8 cellular contexts compared by ENCODE assay signal in genomic region chr18:14178691-14179196, GRCh38. TPM values are rescaled to one million over a fixed set of nuclear protein-coding genes. Genes with fewer than 3 reads are reported as not detected.
DNase-seq lines count a peak whose midpoint lies in the region; ATAC-seq, FAIRE-seq and TF ChIP-seq lines count a peak whose summit lies in the region.
"Not testable (repeated sequence)": the region's sequence is repeated elsewhere in the genome, so short reads cannot be mapped to it uniquely, and the experiment has no call there.

No MANE protein-coding gene starts in this region.

- peak overlapping the region; percentile 93 for H3K4me3 Mint-ChIP-seq in natural killer cell
- peak overlapping the region; percentile 85 to 89 for H3K4me3 Mint-ChIP-seq in stimulated activated naive B cell treated with anti-CD40 and anti-IgM and Interleukin-4, amounts not matched to agents 10 μg/mL and 1 μg/mL and 100 μg/mL, for 72 hours

- peak overlapping the region; percentile 29 to 90 for H3K27ac Mint-ChIP-seq in natural killer cell
- H3K27ac Mint-ChIP-seq in stimulated activated naive B cell treated with anti-CD40 and anti-IgM and Interleukin-4, amounts not matched to agents 10 μg/mL and 1 μg/mL and 100 μg/mL, for 72 hours: peak overlapping the region; percentile 25

- peak; percentile 88 for ATAC-seq in GM21526 (IDR thresholded peaks at IDR 0.05; ENCODE audit: low FRiP score, unreplicated experiment)
- ATAC-seq in natural killer cell: peak; percentile 83 to 87 (median 85)
- ATAC-seq in stimulated activated naive B cell treated with anti-CD40 and anti-IgM and Interleukin-4, amounts not matched to agents 10 μg/mL and 1 μg/mL and 100 μg/mL, for 72 hours (replicated peaks): peak; percentile 90 to 92

- peaks cover 7 to 11% of the 10 kb centered on the region in 2 donors for H3K4me1 Mint-ChIP-seq in natural killer cell
- not testable (repeated sequence) for H3K4me1 Mint-ChIP-seq in stimulated activated naive B cell treated with anti-CD40 and anti-IgM and Interleukin-4, amounts not matched to agents 10 μg/mL and 1 μg/mL and 100 μg/mL, for 72 hours

- H3K36me3 Mint-ChIP-seq in natural killer cell; stimulated activated naive B cell treated with anti-CD40 and anti-IgM and Interleukin-4, amounts not matched to agents 10 μg/mL and 1 μg/mL and 100 μg/mL, for 72 hours: not testable (repeated sequence)

- H3K9me3 Mint-ChIP-seq in natural killer cell; stimulated activated naive B cell treated with anti-CD40 and anti-IgM and Interleukin-4, amounts not matched to agents 10 μg/mL and 1 μg/mL and 100 μg/mL, for 72 hours: not testable (repeated sequence)

- intact Hi-C loops in natural killer cell (cut with micrococcal nuclease): not testable (repeated sequence)

- DNase-seq in DMS79 treated with DMSO at 0.1 percent for 48 hours (lab: John Stamatoyannopoulos, UW) (peak; percentile 52), HTR-8/SVneo (ENCODE audit: insufficient read length, low spot score) (peak; percentile 60), RPMI7951 (ENCODE audit: low read depth) (peak; percentile 67), fibroblast of peridontal ligament (ENCODE audit: extremely low read depth) (peak; percentile 62), natural killer cell (peak; percentile 73)
- DNase-seq in activated T-helper 1 cell treated with anti-CD3 and anti-CD28 coated beads, Interleukin-2, amount 50 U/mL, for 16 hours (ENCODE audit: low read depth in 1 of 2, low spot score in 1 of 2): peak; percentile 55 to 70
- peak; percentile 73 for DNase-seq in stimulated activated naive B cell treated with anti-CD40 and anti-IgM and Interleukin-4, amounts not matched to agents 10 μg/mL and 1 μg/mL and 100 μg/mL, for 72 hours

- H3K27me3 Mint-ChIP-seq in natural killer cell (ENCODE audit: low read depth in 2 of 2); stimulated activated naive B cell treated with anti-CD40 and anti-IgM and Interleukin-4, amounts not matched to agents 10 μg/mL and 1 μg/mL and 100 μg/mL, for 72 hours: not testable (repeated sequence)

- FAIRE-seq in HTR-8/SVneo (lab: Jason Lieb, UNC): peak; percentile 9

- TF ChIP-seq CTCF in natural killer cell (IDR thresholded peaks at IDR 0.05): peak; percentile 62

RNA-seq across cellular contexts. Expression of gene ZNF519, which starts 46.5 kb away (rescaled TPM):
- total RNA-seq in RPMI7951 (2014; rRNA removed; shearing (Covaris generic)): 7.6 and 10.3 TPM in 2 replicates
- total RNA-seq in natural killer cell: 10 to 100 TPM in 1 of 3 donors, 1 to 10 TPM in 2; 7.7 to 11.4 (median 9.8) TPM

Comparison
In these comparisons a context has a peak if more than half of its experiments do, and no peak if none do; other contexts are left out.
1. Peak in every context shown above with its lines: DNase-seq and ATAC-seq.